ENCODE assay signal across 24 cellular contexts in genomic region chr5:98735806-98736507, GRCh38. TPM values are rescaled to one million over a fixed set of nuclear protein-coding genes. Genes with fewer than 3 reads are reported as not detected.
A peak's percentile ranks its signal among the peaks of the same experiment; 100 is the strongest.
DNase-seq lines count a peak whose midpoint lies in the region; ATAC-seq and TF ChIP-seq lines count a peak whose summit lies in the region.
"Had no signal": no experiment of that assay in that cellular context is flagged by ENCODE, and none has a peak within 500 bp of the region (broad histone marks: within the 10 kb centered on the region; RNA-seq: fewer than 3 reads in every experiment).

No MANE protein-coding gene starts in this region.

- H3K4me3 ChIP-seq in astrocyte of the spinal cord (ENCODE audit: low read depth, low read length): no peak overlapping the region
- H3K4me3 ChIP-seq: psoas muscle had no signal

- H3K4me1 Mint-ChIP-seq in activated CD4-positive, alpha-beta T cell treated with anti-CD3 and anti-CD28 coated beads, Interleukin-2, amount 10 ng/mL, durations not matched to agents 7 days and 5 days: no peaks in the 10 kb centered on the region
- no peaks in the 10 kb centered on the region for H3K4me1 Mint-ChIP-seq in progenitor cell of endocrine pancreas (ENCODE audit: low read depth)
- H3K4me1 Mint-ChIP-seq: activated CD8-positive, alpha-beta memory T cell treated with anti-CD3 and anti-CD28 coated beads, Interleukin-2, amount 10 ng/mL, durations not matched to agents 7 days and 5 days; activated naive CD8-positive, alpha-beta T cell treated with anti-CD3 and anti-CD28 coated beads, Interleukin-2, amount 50 U/mL, for 24 hours; activated T-helper 17 cell treated with anti-CD3 and anti-CD28 coated beads, Interleukin-2, amount 50 U/mL, for 72 hours; CD4-positive, CD25-positive, alpha-beta regulatory T cell had no signal

- H3K4me3 Mint-ChIP-seq in activated CD4-positive, alpha-beta T cell treated with anti-CD3 and anti-CD28 coated beads, Interleukin-2, amount 10 ng/mL, durations not matched to agents 7 days and 5 days: no peak overlapping the region
- no peak overlapping the region for H3K4me3 Mint-ChIP-seq in progenitor cell of endocrine pancreas (ENCODE audit: low read depth)
- H3K4me3 Mint-ChIP-seq: activated CD8-positive, alpha-beta memory T cell treated with anti-CD3 and anti-CD28 coated beads, Interleukin-2, amount 10 ng/mL, durations not matched to agents 7 days and 5 days; activated naive CD8-positive, alpha-beta T cell treated with anti-CD3 and anti-CD28 coated beads, Interleukin-2, amount 50 U/mL, for 24 hours; activated T-helper 17 cell treated with anti-CD3 and anti-CD28 coated beads, Interleukin-2, amount 50 U/mL, for 72 hours; CD4-positive, CD25-positive, alpha-beta regulatory T cell had no signal

- H3K27me3 Mint-ChIP-seq in activated CD4-positive, alpha-beta T cell treated with anti-CD3 and anti-CD28 coated beads, Interleukin-2, amount 10 ng/mL, durations not matched to agents 7 days and 5 days: peaks cover 2% of the 10 kb centered on the region
- H3K27me3 Mint-ChIP-seq in progenitor cell of endocrine pancreas: no peaks in the 10 kb centered on the region

- H3K27ac Mint-ChIP-seq in activated CD4-positive, alpha-beta T cell treated with anti-CD3 and anti-CD28 coated beads, Interleukin-2, amount 10 ng/mL, durations not matched to agents 7 days and 5 days: no peak overlapping the region
- no peak overlapping the region for H3K27ac Mint-ChIP-seq in progenitor cell of endocrine pancreas
- H3K27ac Mint-ChIP-seq: activated CD8-positive, alpha-beta memory T cell treated with anti-CD3 and anti-CD28 coated beads, Interleukin-2, amount 10 ng/mL, durations not matched to agents 7 days and 5 days; activated naive CD8-positive, alpha-beta T cell treated with anti-CD3 and anti-CD28 coated beads, Interleukin-2, amount 50 U/mL, for 24 hours; activated T-helper 17 cell treated with anti-CD3 and anti-CD28 coated beads, Interleukin-2, amount 50 U/mL, for 72 hours; CD4-positive, CD25-positive, alpha-beta regulatory T cell had no signal

- POLR2A ChIA-PET in activated CD4-positive, alpha-beta T cell treated with anti-CD3 and anti-CD28 coated beads, Interleukin-2, amount 10 ng/mL, durations not matched to agents 7 days and 5 days (lab: Charles Lee): no interaction called here

- in situ Hi-C loops in astrocyte of the spinal cord (cut with HindIII; ENCODE audit: low sequenced_read_pairs): no loop called here

- intact Hi-C loops in Right ventricle myocardium inferior (cut with DNase I): no loop called here
- intact Hi-C loops in cardiac septum (cut with DNase I): no loop called here

- CTCF ChIA-PET in activated CD4-positive, alpha-beta T cell treated with anti-CD3 and anti-CD28 coated beads, Interleukin-2, amount 10 ng/mL, durations not matched to agents 7 days and 5 days (lab: Charles Lee): no interaction called here

- DNase-seq in Right ventricle myocardium inferior (ENCODE audit: missing footprints) (no peak), cardiac septum (ENCODE audit: low spot score) (no peak), astrocyte of the spinal cord (ENCODE audit: low read depth, low spot score) (peak; percentile 13), fibroblast of the conjunctiva (ENCODE audit: low read depth) (peak; percentile 36), stromal cell of bone marrow (ENCODE audit: low read depth) (peak; percentile 70), progenitor cell of endocrine pancreas (ENCODE audit: low spot score, unreplicated experiment) (no peak)
- DNase-seq in activated CD4-positive, alpha-beta T cell treated with anti-CD3 and anti-CD28 coated beads, Interleukin-2, amount 10 ng/mL, durations not matched to agents 7 days and 5 days: no peak
- DNase-seq: 8988T; activated CD4-positive, alpha-beta T cell treated with anti-CD3 and anti-CD28 coated beads for 1 hour; activated CD8-positive, alpha-beta memory T cell treated with anti-CD3 and anti-CD28 coated beads, Interleukin-2, amount 10 ng/mL, durations not matched to agents 7 days and 5 days; activated naive CD8-positive, alpha-beta T cell treated with anti-CD3 and anti-CD28 coated beads, Interleukin-2, amount 50 U/mL, for 24 hours; CD4-positive, CD25-positive, alpha-beta regulatory T cell; central memory CD4-positive, alpha-beta T cell; DMS 273 treated with DMSO at 0.1 percent for 48 hours; effector CD4-positive, alpha-beta T cell; foreskin melanocyte; KG1; midbrain; NCI-H1048; NCI-H524 treated with DMSO at 0.1 percent for 48 hours; psoas muscle; SW 1271 had no signal

- ATAC-seq in Right ventricle myocardium inferior (peak; percentile 37), HG02610 (IDR thresholded peaks at IDR 0.05; ENCODE audit: unreplicated experiment) (no peak)
- ATAC-seq: activated CD8-positive, alpha-beta memory T cell treated with anti-CD3 and anti-CD28 coated beads, Interleukin-2, amount 10 ng/mL, durations not matched to agents 7 days and 5 days; activated naive CD8-positive, alpha-beta T cell treated with anti-CD3 and anti-CD28 coated beads, Interleukin-2, amount 50 U/mL, for 24 hours; activated T-helper 17 cell treated with anti-CD3 and anti-CD28 coated beads, Interleukin-2, amount 50 U/mL, for 72 hours; psoas muscle had no signal

- no peaks in the 10 kb centered on the region for H3K9me3 Mint-ChIP-seq in activated CD4-positive, alpha-beta T cell treated with anti-CD3 and anti-CD28 coated beads, Interleukin-2, amount 10 ng/mL, durations not matched to agents 7 days and 5 days
- H3K9me3 Mint-ChIP-seq in progenitor cell of endocrine pancreas (ENCODE audit: low read depth): peaks cover 10% of the 10 kb centered on the region

- H3K36me3 Mint-ChIP-seq in activated CD4-positive, alpha-beta T cell treated with anti-CD3 and anti-CD28 coated beads, Interleukin-2, amount 10 ng/mL, durations not matched to agents 7 days and 5 days (ENCODE audit: low read depth): no peaks in the 10 kb centered on the region
- peaks cover 2% of the 10 kb centered on the region for H3K36me3 Mint-ChIP-seq in progenitor cell of endocrine pancreas (ENCODE audit: insufficient read depth)
- H3K36me3 Mint-ChIP-seq: activated CD8-positive, alpha-beta memory T cell treated with anti-CD3 and anti-CD28 coated beads, Interleukin-2, amount 10 ng/mL, durations not matched to agents 7 days and 5 days; CD4-positive, CD25-positive, alpha-beta regulatory T cell had no signal

- TF ChIP-seq CTCF in astrocyte of the spinal cord (IDR thresholded peaks at IDR 0.05; ENCODE audit: low read depth, low read length): no peak
- TF ChIP-seq CTCF in progenitor cell of endocrine pancreas (IDR thresholded peaks at IDR 0.05; ENCODE audit: unreplicated experiment): no peak

RNA-seq across cellular contexts. Expression of gene RGMB, which starts 37.5 kb away (rescaled TPM):
- total RNA-seq in Right ventricle myocardium inferior: 15.4 TPM
- total RNA-seq in cardiac septum: 14.4 TPM
- 1 to 10 TPM; 1.4 to 1.7 TPM for total RNA-seq in activated CD4-positive, alpha-beta T cell treated with anti-CD3 and anti-CD28 coated beads, Interleukin-2, amount 10 ng/mL, durations not matched to agents 7 days and 5 days
- total RNA-seq in progenitor cell of endocrine pancreas: 20.4 and 24.4 TPM in 2 replicates

Comparison
In these comparisons a context has a peak if more than half of its experiments do, and no peak if none do; other contexts are left out.
1. DNase-seq: peak in astrocyte of the spinal cord (single experiment), fibroblast of the conjunctiva (single experiment) and stromal cell of bone marrow (single experiment); none in Right ventricle myocardium inferior (single experiment), cardiac septum (single experiment), activated CD4-positive, alpha-beta T cell treated with anti-CD3 and anti-CD28 coated beads, Interleukin-2, amount 10 ng/mL, durations not matched to agents 7 days and 5 days (single experiment) and progenitor cell of endocrine pancreas (single experiment).